1 cellular context compared by ENCODE assay signal in genomic region chr11:30322826-30323710, GRCh38.
TF ChIP-seq lines count a peak whose summit lies in the region.

ARL14EP (plus strand) TSS chr11:30323104; CDS start chr11:30330949, 7,845 bp downstream.

TF ChIP-seq in HepG2, 621 proteins besides CTCF, POLR2A, EP300 and RAD21 (continued from another document and continues in another):
- peak; percentile 75 for TF ChIP-seq ZHX1 (CRISPR knock-in tag; IDR thresholded peaks at IDR 0.05; ENCODE audit: low read depth)
- TF ChIP-seq NFAT5 (CRISPR knock-in tag; IDR thresholded peaks at IDR 0.05): no peak; the same call in 1 of the 2 replicates
- TF ChIP-seq CCAR2 (optimal IDR thresholded peaks at IDR 0.05; ENCODE audit: low read depth, low read length): peak; percentile 65
- TF ChIP-seq, protein P1, sequence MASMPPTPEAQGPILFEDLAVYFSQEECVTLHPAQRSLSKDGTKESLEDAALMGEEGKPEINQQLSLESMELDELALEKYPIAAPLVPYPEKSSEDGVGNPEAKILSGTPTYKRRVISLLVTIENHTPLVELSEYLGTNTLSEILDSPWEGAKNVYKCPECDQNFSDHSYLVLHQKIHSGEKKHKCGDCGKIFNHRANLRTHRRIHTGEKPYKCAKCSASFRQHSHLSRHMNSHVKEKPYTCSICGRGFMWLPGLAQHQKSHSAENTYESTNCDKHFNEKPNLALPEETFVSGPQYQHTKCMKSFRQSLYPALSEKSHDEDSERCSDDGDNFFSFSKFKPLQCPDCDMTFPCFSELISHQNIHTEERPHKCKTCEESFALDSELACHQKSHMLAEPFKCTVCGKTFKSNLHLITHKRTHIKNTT (CRISPR knock-in tag; IDR thresholded peaks at IDR 0.05): no peak
- TF ChIP-seq ZNF10 (CRISPR knock-in tag; IDR thresholded peaks at IDR 0.05; ENCODE audit: borderline replicate concordance, low read depth): no peak
- TF ChIP-seq ATF6 (CRISPR knock-in tag; conservative IDR thresholded peaks at IDR 0.05): no peak
- TF ChIP-seq KMT2B (CRISPR knock-in tag; IDR thresholded peaks at IDR 0.05): peak; percentile 98
- TF ChIP-seq SRSF4 (IDR thresholded peaks at IDR 0.05; ENCODE audit: low read depth, low read length, poor library complexity, severe bottlenecking): no peak
- peak; percentile 54; the same call in 1 of the 2 replicates for TF ChIP-seq NRL (CRISPR knock-in tag; IDR thresholded peaks at IDR 0.05; ENCODE audit: borderline replicate concordance)
- TF ChIP-seq CBX2 (IDR thresholded peaks at IDR 0.05; ENCODE audit: low read depth, low read length): no peak
- TF ChIP-seq CBX2 (CRISPR knock-in tag; IDR thresholded peaks at IDR 0.05; ENCODE audit: low read depth): no peak
- peak; percentile 84 for TF ChIP-seq GFI1 (CRISPR knock-in tag; IDR thresholded peaks at IDR 0.05; ENCODE audit: borderline replicate concordance)
- TF ChIP-seq SALL2 (CRISPR knock-in tag; IDR thresholded peaks at IDR 0.05): peak; percentile 94; the same call in 1 of the 2 replicates
- TF ChIP-seq ZNF253 (CRISPR knock-in tag; IDR thresholded peaks at IDR 0.05; ENCODE audit: borderline replicate concordance): peak; percentile 90
- peak; percentile 97 for TF ChIP-seq ZNF18 (CRISPR knock-in tag; IDR thresholded peaks at IDR 0.05; ENCODE audit: insufficient replicate concordance)
- TF ChIP-seq ZNF382 (CRISPR knock-in tag; IDR thresholded peaks at IDR 0.05; ENCODE audit: borderline replicate concordance): no peak
- TF ChIP-seq, protein P2, sequence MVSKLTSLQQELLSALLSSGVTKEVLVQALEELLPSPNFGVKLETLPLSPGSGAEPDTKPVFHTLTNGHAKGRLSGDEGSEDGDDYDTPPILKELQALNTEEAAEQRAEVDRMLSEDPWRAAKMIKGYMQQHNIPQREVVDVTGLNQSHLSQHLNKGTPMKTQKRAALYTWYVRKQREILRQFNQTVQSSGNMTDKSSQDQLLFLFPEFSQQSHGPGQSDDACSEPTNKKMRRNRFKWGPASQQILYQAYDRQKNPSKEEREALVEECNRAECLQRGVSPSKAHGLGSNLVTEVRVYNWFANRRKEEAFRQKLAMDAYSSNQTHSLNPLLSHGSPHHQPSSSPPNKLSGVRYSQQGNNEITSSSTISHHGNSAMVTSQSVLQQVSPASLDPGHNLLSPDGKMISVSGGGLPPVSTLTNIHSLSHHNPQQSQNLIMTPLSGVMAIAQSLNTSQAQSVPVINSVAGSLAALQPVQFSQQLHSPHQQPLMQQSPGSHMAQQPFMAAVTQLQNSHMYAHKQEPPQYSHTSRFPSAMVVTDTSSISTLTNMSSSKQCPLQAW (CRISPR knock-in tag; IDR thresholded peaks at IDR 0.05): peak; percentile 88
- peak; percentile 68; the same call in 1 of the 2 replicates for TF ChIP-seq ZNF276 (CRISPR knock-in tag; IDR thresholded peaks at IDR 0.05; ENCODE audit: low read depth)
- peak; percentile 77 for TF ChIP-seq BCL3 (CRISPR knock-in tag; IDR thresholded peaks at IDR 0.05)
- peak; percentile 70; the same call in 1 of the 2 replicates for TF ChIP-seq ARHGAP35 (CRISPR knock-in tag; IDR thresholded peaks at IDR 0.05; ENCODE audit: borderline replicate concordance)
- TF ChIP-seq TBX3 (IDR thresholded peaks at IDR 0.05; ENCODE audit: borderline replicate concordance): peak; percentile 25; the same call in 1 of the 2 replicates
- TF ChIP-seq PHF8 (CRISPR knock-in tag; IDR thresholded peaks at IDR 0.05): peak; percentile 98
- peak; percentile 88 for TF ChIP-seq TBX2 (CRISPR knock-in tag; IDR thresholded peaks at IDR 0.05; ENCODE audit: borderline replicate concordance)
- no peak for TF ChIP-seq RAD51 (IDR thresholded peaks at IDR 0.05; ENCODE audit: borderline replicate concordance)
- no peak for TF ChIP-seq ZNF234 (CRISPR knock-in tag; conservative IDR thresholded peaks at IDR 0.05)
- TF ChIP-seq KLF16 (CRISPR knock-in tag; IDR thresholded peaks at IDR 0.05): peak in 1 of 2 experiments; percentile 93; a peak in 2 of 4 replicates
- TF ChIP-seq BRF2 (CRISPR knock-in tag; IDR thresholded peaks at IDR 0.05): peak; percentile 63; the same call in 1 of the 2 replicates
- TF ChIP-seq FLYWCH1 (CRISPR knock-in tag; IDR thresholded peaks at IDR 0.05): no peak
- TF ChIP-seq ZNF574 (CRISPR knock-in tag; IDR thresholded peaks at IDR 0.05): peak; percentile 100
- peak; percentile 69; the same call in 1 of the 2 replicates for TF ChIP-seq XBP1 (CRISPR knock-in tag; IDR thresholded peaks at IDR 0.05)
- no peak; the same call in 1 of the 2 replicates for TF ChIP-seq ZNF256 (CRISPR knock-in tag; conservative IDR thresholded peaks at IDR 0.05)
- peak; percentile 40; the same call in 1 of the 2 replicates for TF ChIP-seq ZBTB42 (CRISPR knock-in tag; IDR thresholded peaks at IDR 0.05)
